ENCODE assay signal across 1 cellular context in genomic region chr10:48476279-48476982, GRCh38.
TF ChIP-seq lines count a peak whose summit lies in the region.

No MANE protein-coding gene starts in this region.

TF ChIP-seq in K562, 482 proteins besides CTCF, POLR2A, EP300 and RAD21 (continued from another document and continues in another):
- TF ChIP-seq ZNF592 (IDR thresholded peaks at IDR 0.05) (peak; percentile 85), POLR3A (IDR thresholded peaks at IDR 0.05; ENCODE audit: borderline replicate concordance, extremely low read depth, insufficient read depth, insufficient read length) (no peak), MGA (IDR thresholded peaks at IDR 0.05) (no peak), SNAPC5 (CRISPR knock-in tag; IDR thresholded peaks at IDR 0.05) (no peak), ZNF217 (CRISPR knock-in tag; IDR thresholded peaks at IDR 0.05) (no peak), XRCC3 (IDR thresholded peaks at IDR 0.05) (no peak), MXD1 (CRISPR knock-in tag; IDR thresholded peaks at IDR 0.05; ENCODE audit: borderline replicate concordance, poor library complexity, severe bottlenecking) (no peak), ERF (CRISPR knock-in tag; IDR thresholded peaks at IDR 0.05) (no peak), TEAD1 (CRISPR knock-in tag; IDR thresholded peaks at IDR 0.05) (no peak), THRB (CRISPR knock-in tag; conservative IDR thresholded peaks at IDR 0.05) (no peak), MXI1 (IDR thresholded peaks at IDR 0.05; ENCODE audit: low read depth, low read length) (no peak), DEAF1 (CRISPR knock-in tag; IDR thresholded peaks at IDR 0.05) (no peak), FOSL1 (tag; conservative IDR thresholded peaks at IDR 0.05) (no peak), ZNF507 (tag; conservative IDR thresholded peaks at IDR 0.05) (no peak), EGR1 (conservative IDR thresholded peaks at IDR 0.05) (no peak), ZNF583 (CRISPR knock-in tag; IDR thresholded peaks at IDR 0.05) (peak; percentile 45; the same call in 1 of the 2 replicates), SIN3B (IDR thresholded peaks at IDR 0.05; ENCODE audit: low read depth) (no peak), PREB (CRISPR knock-in tag; IDR thresholded peaks at IDR 0.05) (no peak), NONO (IDR thresholded peaks at IDR 0.05; ENCODE audit: low read depth in 2 of 2, low read length in 1 of 2) (no peak), TCF3 (CRISPR knock-in tag; IDR thresholded peaks at IDR 0.05) (peak; percentile 82), ZNF146 (CRISPR knock-in tag; IDR thresholded peaks at IDR 0.05; ENCODE audit: unreplicated experiment) (no peak), HBP1 (CRISPR knock-in tag; IDR thresholded peaks at IDR 0.05) (no peak), ZNF561 (CRISPR knock-in tag; conservative IDR thresholded peaks at IDR 0.05) (no peak), XRCC4 (IDR thresholded peaks at IDR 0.05; ENCODE audit: extremely low read depth, insufficient read depth, insufficient read length) (no peak), RBM34 (IDR thresholded peaks at IDR 0.05; ENCODE audit: borderline replicate concordance, insufficient read depth, low read length) (no peak), CGGBP1 (CRISPR knock-in tag; IDR thresholded peaks at IDR 0.05) (no peak), NEUROD1 (IDR thresholded peaks at IDR 0.05; ENCODE audit: borderline replicate concordance, low read depth, low read length, partially characterized antibody) (no peak), ZBTB49 (CRISPR knock-in tag; IDR thresholded peaks at IDR 0.05; ENCODE audit: borderline replicate concordance) (no peak)
